1 cellular context compared by ENCODE assay signal in the genomic region with DNA sequence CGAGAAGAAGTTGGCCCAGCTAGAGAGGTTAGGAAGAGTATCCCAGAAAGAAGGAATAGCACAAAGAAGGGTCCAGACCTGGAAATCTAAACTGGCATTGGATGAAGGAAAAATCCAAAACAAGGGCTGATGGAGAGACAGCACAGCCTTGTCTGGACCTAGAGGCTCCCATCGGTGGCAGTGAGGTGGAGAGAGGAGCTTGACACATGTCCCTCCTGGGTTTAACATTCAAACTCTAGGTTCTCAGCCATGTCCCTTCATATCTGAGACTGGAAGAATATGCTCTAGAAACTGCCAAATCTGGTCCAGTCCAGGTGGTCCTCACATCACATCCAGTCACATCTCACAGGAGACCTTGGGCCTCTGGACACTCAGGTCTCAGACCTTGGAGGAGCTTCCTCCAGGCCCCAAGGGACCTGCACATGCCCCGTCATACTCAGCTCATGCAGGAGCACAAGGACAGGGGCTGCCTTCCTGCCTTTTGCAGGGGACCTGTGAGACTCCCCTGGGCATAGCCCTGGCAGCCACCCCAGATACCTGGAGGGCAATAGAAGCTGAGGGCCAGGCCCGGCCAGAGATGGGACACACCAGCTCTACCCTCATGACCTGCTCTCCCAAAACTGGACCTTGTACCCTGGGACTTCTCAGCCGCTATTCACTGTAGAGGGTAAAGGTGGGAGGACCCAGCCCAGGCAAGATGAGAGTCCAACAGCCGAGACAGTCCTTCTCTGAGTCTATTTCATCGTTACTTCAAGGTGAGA.
A peak's percentile ranks its signal among the peaks of the same experiment; 100 is the strongest.
TF ChIP-seq lines count a peak whose summit lies in the region.

No MANE protein-coding gene starts in this region.

TF ChIP-seq in HepG2, 621 proteins besides CTCF, POLR2A, EP300 and RAD21:
- TF ChIP-seq TAF15 (IDR thresholded peaks at IDR 0.05; ENCODE audit: low read depth, low read length, poor library complexity, severe bottlenecking): no peak
- no peak for TF ChIP-seq TBP (CRISPR knock-in tag; IDR thresholded peaks at IDR 0.05)
- no peak for TF ChIP-seq PHF20 (CRISPR knock-in tag; IDR thresholded peaks at IDR 0.05)
- TF ChIP-seq, protein P1, sequence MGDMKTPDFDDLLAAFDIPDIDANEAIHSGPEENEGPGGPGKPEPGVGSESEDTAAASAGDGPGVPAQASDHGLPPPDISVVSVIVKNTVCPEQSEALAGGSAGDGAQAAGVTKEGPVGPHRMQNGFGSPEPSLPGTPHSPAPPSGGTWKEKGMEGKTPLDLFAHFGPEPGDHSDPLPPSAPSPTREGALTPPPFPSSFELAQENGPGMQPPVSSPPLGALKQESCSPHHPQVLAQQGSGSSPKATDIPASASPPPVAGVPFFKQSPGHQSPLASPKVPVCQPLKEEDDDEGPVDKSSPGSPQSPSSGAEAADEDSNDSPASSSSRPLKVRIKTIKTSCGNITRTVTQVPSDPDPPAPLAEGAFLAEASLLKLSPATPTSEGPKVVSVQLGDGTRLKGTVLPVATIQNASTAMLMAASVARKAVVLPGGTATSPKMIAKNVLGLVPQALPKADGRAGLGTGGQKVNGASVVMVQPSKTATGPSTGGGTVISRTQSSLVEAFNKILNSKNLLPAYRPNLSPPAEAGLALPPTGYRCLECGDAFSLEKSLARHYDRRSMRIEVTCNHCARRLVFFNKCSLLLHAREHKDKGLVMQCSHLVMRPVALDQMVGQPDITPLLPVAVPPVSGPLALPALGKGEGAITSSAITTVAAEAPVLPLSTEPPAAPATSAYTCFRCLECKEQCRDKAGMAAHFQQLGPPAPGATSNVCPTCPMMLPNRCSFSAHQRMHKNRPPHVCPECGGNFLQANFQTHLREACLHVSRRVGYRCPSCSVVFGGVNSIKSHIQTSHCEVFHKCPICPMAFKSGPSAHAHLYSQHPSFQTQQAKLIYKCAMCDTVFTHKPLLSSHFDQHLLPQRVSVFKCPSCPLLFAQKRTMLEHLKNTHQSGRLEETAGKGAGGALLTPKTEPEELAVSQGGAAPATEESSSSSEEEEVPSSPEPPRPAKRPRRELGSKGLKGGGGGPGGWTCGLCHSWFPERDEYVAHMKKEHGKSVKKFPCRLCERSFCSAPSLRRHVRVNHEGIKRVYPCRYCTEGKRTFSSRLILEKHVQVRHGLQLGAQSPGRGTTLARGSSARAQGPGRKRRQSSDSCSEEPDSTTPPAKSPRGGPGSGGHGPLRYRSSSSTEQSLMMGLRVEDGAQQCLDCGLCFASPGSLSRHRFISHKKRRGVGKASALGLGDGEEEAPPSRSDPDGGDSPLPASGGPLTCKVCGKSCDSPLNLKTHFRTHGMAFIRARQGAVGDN (CRISPR knock-in tag; IDR thresholded peaks at IDR 0.05): peak; percentile 42; the same call in 1 of the 2 replicates
- TF ChIP-seq, protein P2, sequence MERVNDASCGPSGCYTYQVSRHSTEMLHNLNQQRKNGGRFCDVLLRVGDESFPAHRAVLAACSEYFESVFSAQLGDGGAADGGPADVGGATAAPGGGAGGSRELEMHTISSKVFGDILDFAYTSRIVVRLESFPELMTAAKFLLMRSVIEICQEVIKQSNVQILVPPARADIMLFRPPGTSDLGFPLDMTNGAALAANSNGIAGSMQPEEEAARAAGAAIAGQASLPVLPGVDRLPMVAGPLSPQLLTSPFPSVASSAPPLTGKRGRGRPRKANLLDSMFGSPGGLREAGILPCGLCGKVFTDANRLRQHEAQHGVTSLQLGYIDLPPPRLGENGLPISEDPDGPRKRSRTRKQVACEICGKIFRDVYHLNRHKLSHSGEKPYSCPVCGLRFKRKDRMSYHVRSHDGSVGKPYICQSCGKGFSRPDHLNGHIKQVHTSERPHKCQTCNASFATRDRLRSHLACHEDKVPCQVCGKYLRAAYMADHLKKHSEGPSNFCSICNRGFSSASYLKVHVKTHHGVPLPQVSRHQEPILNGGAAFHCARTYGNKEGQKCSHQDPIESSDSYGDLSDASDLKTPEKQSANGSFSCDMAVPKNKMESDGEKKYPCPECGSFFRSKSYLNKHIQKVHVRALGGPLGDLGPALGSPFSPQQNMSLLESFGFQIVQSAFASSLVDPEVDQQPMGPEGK (CRISPR knock-in tag; IDR thresholded peaks at IDR 0.05): 0 out of 2 replicates have a peak, but pooled peaks have one; percentile 22
- no peak for TF ChIP-seq PRMT3 (CRISPR knock-in tag; IDR thresholded peaks at IDR 0.05; ENCODE audit: borderline replicate concordance, low read depth)
- TF ChIP-seq WIZ (CRISPR knock-in tag; IDR thresholded peaks at IDR 0.05): 0 out of 2 replicates have a peak, but pooled peaks have one; percentile 37
- TF ChIP-seq SALL1 (CRISPR knock-in tag; IDR thresholded peaks at IDR 0.05): peak; percentile 62
- TF ChIP-seq LCORL (IDR thresholded peaks at IDR 0.05): no peak
- TF ChIP-seq LCORL (CRISPR knock-in tag; IDR thresholded peaks at IDR 0.05): peak; percentile 20; the same call in 1 of the 2 replicates
- TF ChIP-seq ZNF451 (CRISPR knock-in tag; IDR thresholded peaks at IDR 0.05): no peak
- no peak for TF ChIP-seq ZNF768 (CRISPR knock-in tag; IDR thresholded peaks at IDR 0.05)
- no peak for TF ChIP-seq ZC3H13 (CRISPR knock-in tag; IDR thresholded peaks at IDR 0.05)
- TF ChIP-seq, protein P3, sequence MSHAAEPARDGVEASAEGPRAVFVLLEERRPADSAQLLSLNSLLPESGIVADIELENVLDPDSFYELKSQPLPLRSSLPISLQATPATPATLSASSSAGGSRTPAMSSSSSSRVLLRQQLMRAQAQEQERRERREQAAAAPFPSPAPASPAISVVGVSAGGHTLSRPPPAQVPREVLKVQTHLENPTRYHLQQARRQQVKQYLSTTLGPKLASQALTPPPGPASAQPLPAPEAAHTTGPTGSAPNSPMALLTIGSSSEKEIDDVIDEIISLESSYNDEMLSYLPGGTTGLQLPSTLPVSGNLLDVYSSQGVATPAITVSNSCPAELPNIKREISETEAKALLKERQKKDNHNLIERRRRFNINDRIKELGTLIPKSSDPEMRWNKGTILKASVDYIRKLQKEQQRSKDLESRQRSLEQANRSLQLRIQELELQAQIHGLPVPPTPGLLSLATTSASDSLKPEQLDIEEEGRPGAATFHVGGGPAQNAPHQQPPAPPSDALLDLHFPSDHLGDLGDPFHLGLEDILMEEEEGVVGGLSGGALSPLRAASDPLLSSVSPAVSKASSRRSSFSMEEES (CRISPR knock-in tag; IDR thresholded peaks at IDR 0.05): peak; percentile 0; the same call in 1 of the 2 replicates
- TF ChIP-seq ZMAT3 (CRISPR knock-in tag; conservative IDR thresholded peaks at IDR 0.05): 0 out of 2 replicates have a peak, but pooled peaks have one; percentile 22
- TF ChIP-seq ASH2L (IDR thresholded peaks at IDR 0.05; ENCODE audit: insufficient read length, low read depth, low read length): peak; percentile 39
- TF ChIP-seq, protein P4, sequence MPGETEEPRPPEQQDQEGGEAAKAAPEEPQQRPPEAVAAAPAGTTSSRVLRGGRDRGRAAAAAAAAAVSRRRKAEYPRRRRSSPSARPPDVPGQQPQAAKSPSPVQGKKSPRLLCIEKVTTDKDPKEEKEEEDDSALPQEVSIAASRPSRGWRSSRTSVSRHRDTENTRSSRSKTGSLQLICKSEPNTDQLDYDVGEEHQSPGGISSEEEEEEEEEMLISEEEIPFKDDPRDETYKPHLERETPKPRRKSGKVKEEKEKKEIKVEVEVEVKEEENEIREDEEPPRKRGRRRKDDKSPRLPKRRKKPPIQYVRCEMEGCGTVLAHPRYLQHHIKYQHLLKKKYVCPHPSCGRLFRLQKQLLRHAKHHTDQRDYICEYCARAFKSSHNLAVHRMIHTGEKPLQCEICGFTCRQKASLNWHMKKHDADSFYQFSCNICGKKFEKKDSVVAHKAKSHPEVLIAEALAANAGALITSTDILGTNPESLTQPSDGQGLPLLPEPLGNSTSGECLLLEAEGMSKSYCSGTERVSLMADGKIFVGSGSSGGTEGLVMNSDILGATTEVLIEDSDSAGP (CRISPR knock-in tag; IDR thresholded peaks at IDR 0.05; ENCODE audit: borderline replicate concordance): peak; percentile 20; the same call in 1 of the 2 replicates
- TF ChIP-seq ZNF251 (CRISPR knock-in tag; IDR thresholded peaks at IDR 0.05): no peak
- peak; percentile 79 for TF ChIP-seq ZNF121 (CRISPR knock-in tag; IDR thresholded peaks at IDR 0.05)
- no peak for TF ChIP-seq ZNF10 (CRISPR knock-in tag; IDR thresholded peaks at IDR 0.05; ENCODE audit: borderline replicate concordance, low read depth)
- TF ChIP-seq RBFOX2 (IDR thresholded peaks at IDR 0.05; ENCODE audit: low read depth, low read length): no peak
- 0 out of 2 replicates have a peak, but pooled peaks have one; percentile 18 for TF ChIP-seq ZMYM4 (CRISPR knock-in tag; IDR thresholded peaks at IDR 0.05)
- TF ChIP-seq HNF4A (CRISPR knock-in tag; IDR thresholded peaks at IDR 0.05): peak; percentile 88
- TF ChIP-seq ZNF543 (CRISPR knock-in tag; IDR thresholded peaks at IDR 0.05): no peak
- TF ChIP-seq HNF4G (IDR thresholded peaks at IDR 0.05; ENCODE audit: borderline replicate concordance, low read depth, low read length): no peak
- no peak for TF ChIP-seq HNF4G (CRISPR knock-in tag; IDR thresholded peaks at IDR 0.05; ENCODE audit: borderline replicate concordance, low read depth)
- TF ChIP-seq SOX6 (IDR thresholded peaks at IDR 0.05): no peak
- peak; percentile 26; the same call in 1 of the 2 replicates for TF ChIP-seq SOX6 (CRISPR knock-in tag; IDR thresholded peaks at IDR 0.05)
- no peak for TF ChIP-seq ZBTB1 (CRISPR knock-in tag; IDR thresholded peaks at IDR 0.05; ENCODE audit: borderline replicate concordance)
- no peak for TF ChIP-seq ARNT (IDR thresholded peaks at IDR 0.05)
- TF ChIP-seq, protein P5, sequence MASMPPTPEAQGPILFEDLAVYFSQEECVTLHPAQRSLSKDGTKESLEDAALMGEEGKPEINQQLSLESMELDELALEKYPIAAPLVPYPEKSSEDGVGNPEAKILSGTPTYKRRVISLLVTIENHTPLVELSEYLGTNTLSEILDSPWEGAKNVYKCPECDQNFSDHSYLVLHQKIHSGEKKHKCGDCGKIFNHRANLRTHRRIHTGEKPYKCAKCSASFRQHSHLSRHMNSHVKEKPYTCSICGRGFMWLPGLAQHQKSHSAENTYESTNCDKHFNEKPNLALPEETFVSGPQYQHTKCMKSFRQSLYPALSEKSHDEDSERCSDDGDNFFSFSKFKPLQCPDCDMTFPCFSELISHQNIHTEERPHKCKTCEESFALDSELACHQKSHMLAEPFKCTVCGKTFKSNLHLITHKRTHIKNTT (CRISPR knock-in tag; IDR thresholded peaks at IDR 0.05): no peak
- TF ChIP-seq GATAD2A (CRISPR knock-in tag; IDR thresholded peaks at IDR 0.05): peak; percentile 18; the same call in 1 of the 2 replicates
- TF ChIP-seq KAT8 (CRISPR knock-in tag; IDR thresholded peaks at IDR 0.05): 0 out of 2 replicates have a peak, but pooled peaks have one; percentile 3
- TF ChIP-seq ZNF224 (CRISPR knock-in tag; IDR thresholded peaks at IDR 0.05): no peak
